Comparison of ENCODE assay signal across 23 cellular contexts in genomic region chr3:9638147-9638546, GRCh38.
"Had no signal": no experiment of that assay in that cellular context is flagged by ENCODE, and none has a peak within 500 bp of the region (broad histone marks: within the 10 kb centered on the region; RNA-seq: fewer than 3 reads in every experiment).

No MANE protein-coding gene starts in this region.

- DNase-seq: activated CD4-positive, alpha-beta T cell treated with anti-CD3 and anti-CD28 coated beads for 4 hours; activated CD4-positive, alpha-beta T cell treated with anti-CD3 and anti-CD28 coated beads, Interleukin-2, amount 50 U/mL, for 4 hours; activated CD4-positive, CD25-positive, alpha-beta regulatory T cell; activated CD8-positive, alpha-beta memory T cell treated with anti-CD3 and anti-CD28 coated beads for 24 hours; activated naive CD4-positive, alpha-beta T cell treated with anti-CD3 and anti-CD28 coated beads for 36 hours; activated naive CD8-positive, alpha-beta T cell treated with anti-CD3 and anti-CD28 coated beads, Interleukin-2, amount 10 ng/mL, durations not matched to agents 7 days and 5 days; activated T-cell treated with anti-CD3 and anti-CD28 coated beads, Interleukin-2, amount 50 U/mL, for 1 hour; cerebellar nuclear complex; colonic mucosa; dorsolateral prefrontal cortex; effector memory CD4-positive, alpha-beta T cell; gastrocnemius medialis; glutamatergic neuron; islet precursor cell; left ventricle myocardium inferior; mucosa of descending colon; posterior cingulate gyrus; right lobe of liver; stimulated activated CD4-positive, alpha-beta T cell treated with anti-CD3 and anti-CD28 coated beads, Interleukin-12 subunit alpha, Interleukin-12 subunit beta, amount 100 ng/mL, for 4 hours; stimulated activated CD4-positive, alpha-beta T cell treated with anti-CD3 and anti-CD28 coated beads, Interleukin-4, amount 100 ng/mL, for 1 hour; T-helper 9 cell; trophoblast cell; uterus had no signal

- ATAC-seq: gastrocnemius medialis, mucosa of descending colon, right lobe of liver had no signal
